Comparison of ENCODE assay signal across 8 cellular contexts in genomic region chr1:47769983-47770382, GRCh38.
"Had no signal": no experiment of that assay in that cellular context is flagged by ENCODE, and none has a peak within 500 bp of the region (broad histone marks: within the 10 kb centered on the region; RNA-seq: fewer than 3 reads in every experiment).

No MANE protein-coding gene starts in this region.

- ATAC-seq: GM23338, K562 had no signal

- FAIRE-seq: H1, H54, K562 had no signal

- H3K9me3 Mint-ChIP-seq: GM23338, H9 had no signal

- H3K27ac Mint-ChIP-seq: GM23338, H9 had no signal

- DNase-seq: H9, HCEC 1CT, IMR-90 had no signal

- H3K4me3 ChIP-seq: GM23338, K562 had no signal

- H3K4me3 Mint-ChIP-seq: GM23338, H9 had no signal

- H3K27ac ChIP-seq: HL-60 had no signal
